17 cellular contexts compared by ENCODE assay signal in genomic region chr18:59646946-59647307, GRCh38. TPM values are rescaled to one million over a fixed set of nuclear protein-coding genes. Genes with fewer than 3 reads are reported as not detected.
DNase-seq lines count a peak whose midpoint lies in the region; ATAC-seq, FAIRE-seq and TF ChIP-seq lines count a peak whose summit lies in the region.
"Had no signal": no experiment of that assay in that cellular context is flagged by ENCODE, and none has a peak within 500 bp of the region (broad histone marks: within the 10 kb centered on the region; RNA-seq: fewer than 3 reads in every experiment).

No MANE protein-coding gene starts in this region.

- peak overlapping the region; percentile 43; the same call in 1 of the 2 replicates for H2AFZ ChIP-seq in GM23338

- no peak for ATAC-seq in GM23338

- H3K9me3 Mint-ChIP-seq in GM23338: no peaks in the 10 kb centered on the region; the same call in 2 of the 3 replicates
- no peaks in the 10 kb centered on the region for H3K9me3 Mint-ChIP-seq in chondrocyte (ENCODE audit: low read depth)
- no peaks in the 10 kb centered on the region for H3K9me3 Mint-ChIP-seq in nephron

- TF ChIP-seq CTCF in GM23338 (conservative IDR thresholded peaks at IDR 0.05; ENCODE audit: low read depth in 2 of 2) (no peak), chondrocyte (IDR thresholded peaks at IDR 0.05) (no peak), nephron (IDR thresholded peaks at IDR 0.05; ENCODE audit: unreplicated experiment in 3 of 3) (no peak)

- no peaks in the 10 kb centered on the region for H3F3A ChIP-seq in GM23338 (replicated peaks; ENCODE audit: low read depth)

- no peak overlapping the region for H3K27ac ChIP-seq in GM23338 (ENCODE audit: low read depth)
- H3K27ac ChIP-seq: Peyer's patch had no signal

- H3K4me1 Mint-ChIP-seq in GM23338 (peaks cover 25% of the 10 kb centered on the region), chondrocyte (ENCODE audit: low read depth) (peaks cover 23% of the 10 kb centered on the region), nephron (peaks cover 28% of the 10 kb centered on the region)

- H3K27me3 ChIP-seq in GM23338 (ENCODE audit: insufficient read depth): no peaks in the 10 kb centered on the region
- H3K27me3 ChIP-seq: Peyer's patch had no signal

- no peak for DNase-seq in GM23338 (ENCODE audit: low spot score)
- no peak for DNase-seq in chondrocyte (ENCODE audit: low spot score)
- no peak for DNase-seq in H54 (ENCODE audit: insufficient read length, low spot score)
- no peak for DNase-seq in activated CD8-positive, alpha-beta memory T cell treated with anti-CD3 and anti-CD28 coated beads for 24 hours
- DNase-seq in T-helper 2 cell: no peak
- DNase-seq in NK-92 treated with Interleukin-12 subunit alpha and Interleukin-12 subunit beta, amount 100 ng/mL, for 24 hours (lab: John Stamatoyannopoulos, UW): no peak
- DNase-seq: C1 segment of cervical spinal cord, DMS153, MM.1S, NCI-H1105, NCI-H187, NCI-H446, NCI-H748 treated with DMSO at 0.1 percent for 48 hours, Peyer's patch, SHP77 treated with DMSO at 0.1 percent for 48 hours had no signal

- no peak overlapping the region for H3K27ac Mint-ChIP-seq in GM23338
- peak overlapping the region; percentile 77 for H3K27ac Mint-ChIP-seq in chondrocyte (ENCODE audit: unreplicated experiment)
- peak overlapping the region; percentile 43 to 78 (median 47) for H3K27ac Mint-ChIP-seq in nephron

- H3K4me3 Mint-ChIP-seq in GM23338: no peak overlapping the region
- no peak overlapping the region for H3K4me3 Mint-ChIP-seq in chondrocyte (ENCODE audit: unreplicated experiment)
- H3K4me3 Mint-ChIP-seq in nephron: no peak overlapping the region

- FAIRE-seq in H54 (lab: Jason Lieb, UNC): no peak
- FAIRE-seq: HepG2 had no signal

- H3K36me3 ChIP-seq in GM23338 (ENCODE audit: insufficient read depth): no peaks in the 10 kb centered on the region
- H3K36me3 ChIP-seq: Peyer's patch had no signal

- no peaks in the 10 kb centered on the region for H4K20me1 ChIP-seq in GM23338 (replicated peaks; ENCODE audit: insufficient read depth)

- H3K27me3 Mint-ChIP-seq in GM23338 (ENCODE audit: insufficient read depth, low read depth, poor library complexity) (peaks cover 8% of the 10 kb centered on the region), chondrocyte (ENCODE audit: low read depth) (no peaks in the 10 kb centered on the region), nephron (ENCODE audit: low read depth) (peaks cover 3% of the 10 kb centered on the region)

- no peaks in the 10 kb centered on the region for H3K9me2 ChIP-seq in GM23338 (ENCODE audit: insufficient read depth)

- H3K4me3 ChIP-seq in GM23338: no peak overlapping the region
- H3K4me3 ChIP-seq: Peyer's patch had no signal

- no peak for TF ChIP-seq POLR2A in H54 (IDR thresholded peaks at IDR 0.05; ENCODE audit: low read depth, low read length)

- no peaks in the 10 kb centered on the region for H3K79me2 ChIP-seq in GM23338 (replicated peaks; ENCODE audit: insufficient read depth)

- peaks cover 14% of the 10 kb centered on the region for H3K4me1 ChIP-seq in GM23338 (ENCODE audit: insufficient read depth)
- H3K4me1 ChIP-seq: Peyer's patch had no signal

- H3K36me3 Mint-ChIP-seq in GM23338 (ENCODE audit: low read depth) (no peaks in the 10 kb centered on the region), chondrocyte (ENCODE audit: low read depth) (no peaks in the 10 kb centered on the region), nephron (ENCODE audit: low read depth) (peaks cover 7% of the 10 kb centered on the region)

- H3K4me2 ChIP-seq in GM23338: no peak overlapping the region

TF ChIP-seq in GM23338, 12 proteins besides CTCF, POLR2A, EP300 and RAD21 (continues in another document):
- TF ChIP-seq EZH2phosphoT487 (IDR thresholded peaks at IDR 0.05; ENCODE audit: unreplicated experiment): no peak
- TF ChIP-seq, protein P1, sequence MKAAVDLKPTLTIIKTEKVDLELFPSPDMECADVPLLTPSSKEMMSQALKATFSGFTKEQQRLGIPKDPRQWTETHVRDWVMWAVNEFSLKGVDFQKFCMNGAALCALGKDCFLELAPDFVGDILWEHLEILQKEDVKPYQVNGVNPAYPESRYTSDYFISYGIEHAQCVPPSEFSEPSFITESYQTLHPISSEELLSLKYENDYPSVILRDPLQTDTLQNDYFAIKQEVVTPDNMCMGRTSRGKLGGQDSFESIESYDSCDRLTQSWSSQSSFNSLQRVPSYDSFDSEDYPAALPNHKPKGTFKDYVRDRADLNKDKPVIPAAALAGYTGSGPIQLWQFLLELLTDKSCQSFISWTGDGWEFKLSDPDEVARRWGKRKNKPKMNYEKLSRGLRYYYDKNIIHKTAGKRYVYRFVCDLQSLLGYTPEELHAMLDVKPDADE (IDR thresholded peaks at IDR 0.05): no peak
- TF ChIP-seq, protein P2, sequence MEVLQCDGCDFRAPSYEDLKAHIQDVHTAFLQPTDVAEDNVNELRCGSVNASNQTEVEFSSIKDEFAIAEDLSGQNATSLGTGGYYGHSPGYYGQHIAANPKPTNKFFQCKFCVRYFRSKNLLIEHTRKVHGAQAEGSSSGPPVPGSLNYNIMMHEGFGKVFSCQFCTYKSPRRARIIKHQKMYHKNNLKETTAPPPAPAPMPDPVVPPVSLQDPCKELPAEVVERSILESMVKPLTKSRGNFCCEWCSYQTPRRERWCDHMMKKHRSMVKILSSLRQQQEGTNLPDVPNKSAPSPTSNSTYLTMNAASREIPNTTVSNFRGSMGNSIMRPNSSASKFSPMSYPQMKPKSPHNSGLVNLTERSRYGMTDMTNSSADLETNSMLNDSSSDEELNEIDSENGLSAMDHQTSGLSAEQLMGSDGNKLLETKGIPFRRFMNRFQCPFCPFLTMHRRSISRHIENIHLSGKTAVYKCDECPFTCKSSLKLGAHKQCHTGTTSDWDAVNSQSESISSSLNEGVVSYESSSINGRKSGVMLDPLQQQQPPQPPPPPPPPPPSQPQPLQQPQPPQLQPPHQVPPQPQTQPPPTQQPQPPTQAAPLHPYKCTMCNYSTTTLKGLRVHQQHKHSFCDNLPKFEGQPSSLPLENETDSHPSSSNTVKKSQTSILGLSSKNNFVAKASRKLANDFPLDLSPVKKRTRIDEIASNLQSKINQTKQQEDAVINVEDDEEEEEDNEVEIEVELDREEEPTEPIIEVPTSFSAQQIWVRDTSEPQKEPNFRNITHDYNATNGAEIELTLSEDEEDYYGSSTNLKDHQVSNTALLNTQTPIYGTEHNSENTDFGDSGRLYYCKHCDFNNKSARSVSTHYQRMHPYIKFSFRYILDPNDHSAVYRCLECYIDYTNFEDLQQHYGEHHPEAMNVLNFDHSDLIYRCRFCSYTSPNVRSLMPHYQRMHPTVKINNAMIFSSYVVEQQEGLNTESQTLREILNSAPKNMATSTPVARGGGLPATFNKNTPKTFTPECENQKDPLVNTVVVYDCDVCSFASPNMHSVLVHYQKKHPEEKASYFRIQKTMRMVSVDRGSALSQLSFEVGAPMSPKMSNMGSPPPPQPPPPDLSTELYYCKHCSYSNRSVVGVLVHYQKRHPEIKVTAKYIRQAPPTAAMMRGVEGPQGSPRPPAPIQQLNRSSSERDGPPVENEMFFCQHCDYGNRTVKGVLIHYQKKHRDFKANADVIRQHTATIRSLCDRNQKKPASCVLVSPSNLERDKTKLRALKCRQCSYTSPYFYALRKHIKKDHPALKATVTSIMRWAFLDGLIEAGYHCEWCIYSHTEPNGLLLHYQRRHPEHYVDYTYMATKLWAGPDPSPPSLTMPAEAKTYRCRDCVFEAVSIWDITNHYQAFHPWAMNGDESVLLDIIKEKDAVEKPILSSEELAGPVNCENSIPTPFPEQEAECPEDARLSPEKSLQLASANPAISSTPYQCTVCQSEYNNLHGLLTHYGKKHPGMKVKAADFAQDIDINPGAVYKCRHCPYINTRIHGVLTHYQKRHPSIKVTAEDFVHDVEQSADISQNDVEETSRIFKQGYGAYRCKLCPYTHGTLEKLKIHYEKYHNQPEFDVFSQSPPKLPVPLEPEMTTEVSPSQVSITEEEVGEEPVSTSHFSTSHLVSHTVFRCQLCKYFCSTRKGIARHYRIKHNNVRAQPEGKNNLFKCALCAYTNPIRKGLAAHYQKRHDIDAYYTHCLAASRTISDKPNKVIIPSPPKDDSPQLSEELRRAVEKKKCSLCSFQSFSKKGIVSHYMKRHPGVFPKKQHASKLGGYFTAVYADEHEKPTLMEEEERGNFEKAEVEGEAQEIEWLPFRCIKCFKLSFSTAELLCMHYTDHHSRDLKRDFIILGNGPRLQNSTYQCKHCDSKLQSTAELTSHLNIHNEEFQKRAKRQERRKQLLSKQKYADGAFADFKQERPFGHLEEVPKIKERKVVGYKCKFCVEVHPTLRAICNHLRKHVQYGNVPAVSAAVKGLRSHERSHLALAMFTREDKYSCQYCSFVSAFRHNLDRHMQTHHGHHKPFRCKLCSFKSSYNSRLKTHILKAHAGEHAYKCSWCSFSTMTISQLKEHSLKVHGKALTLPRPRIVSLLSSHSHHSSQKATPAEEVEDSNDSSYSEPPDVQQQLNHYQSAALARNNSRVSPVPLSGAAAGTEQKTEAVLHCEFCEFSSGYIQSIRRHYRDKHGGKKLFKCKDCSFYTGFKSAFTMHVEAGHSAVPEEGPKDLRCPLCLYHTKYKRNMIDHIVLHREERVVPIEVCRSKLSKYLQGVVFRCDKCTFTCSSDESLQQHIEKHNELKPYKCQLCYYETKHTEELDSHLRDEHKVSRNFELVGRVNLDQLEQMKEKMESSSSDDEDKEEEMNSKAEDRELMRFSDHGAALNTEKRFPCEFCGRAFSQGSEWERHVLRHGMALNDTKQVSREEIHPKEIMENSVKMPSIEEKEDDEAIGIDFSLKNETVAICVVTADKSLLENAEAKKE (CRISPR knock-in tag; IDR thresholded peaks at IDR 0.05): no peak
- no peak for TF ChIP-seq NANOG (IDR thresholded peaks at IDR 0.05; ENCODE audit: borderline replicate concordance)
- TF ChIP-seq STAT1 (IDR thresholded peaks at IDR 0.05; ENCODE audit: unreplicated experiment): no peak
- no peak for TF ChIP-seq CREB1 (CRISPR knock-in tag; IDR thresholded peaks at IDR 0.05; ENCODE audit: low read depth)

RNA-seq across cellular contexts. Expression of gene CCBE1, which starts 50.3 kb away (rescaled TPM):
- 2.1 and 3.5 TPM in 2 replicates for total RNA-seq in GM23338 (2014; rRNA removed; shearing (Covaris generic))
- 1.2 and 2.6 TPM in 2 replicates for polyA plus RNA-seq in GM23338 (2016; fragmentation: Nextera tagmentation; extraction: Ambion mirVana)
- 0.38 to 1.8 TPM (median 0.72 TPM) in 3 replicates for total RNA-seq in chondrocyte
- total RNA-seq: HepG2 had no signal
- polyA plus RNA-seq: HepG2 had no signal
